In the genomic region with DNA sequence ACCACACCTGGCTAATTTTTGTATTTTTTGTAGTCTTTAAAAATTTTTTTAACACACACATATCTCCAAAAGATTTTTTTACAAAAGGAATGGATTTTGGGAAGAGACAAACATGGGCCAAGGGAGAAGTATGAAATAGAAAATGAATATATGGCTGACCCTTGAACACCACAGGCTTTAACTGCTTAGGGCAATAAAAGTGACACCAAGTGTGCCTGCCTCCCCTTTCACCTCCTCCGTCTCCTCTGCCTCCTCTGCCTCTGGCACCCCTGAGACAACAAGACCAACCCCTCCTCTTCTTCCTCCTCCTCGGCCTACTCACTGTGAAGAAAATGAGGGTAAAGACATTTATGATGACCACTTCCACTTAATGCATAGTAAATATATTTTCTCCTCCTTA, we compare ENCODE assay signal across 18 cellular contexts.
A peak's percentile ranks its signal among the peaks of the same experiment; 100 is the strongest.
DNase-seq lines count a peak whose midpoint lies in the region; ATAC-seq, FAIRE-seq and TF ChIP-seq lines count a peak whose summit lies in the region.
"Had no signal": no experiment of that assay in that cellular context is flagged by ENCODE, and none has a peak within 500 bp of the region (broad histone marks: within the 10 kb centered on the region; RNA-seq: fewer than 3 reads in every experiment).

No MANE protein-coding gene starts in this region.

- no peaks in the 10 kb centered on the region for H3K9me3 ChIP-seq in H9 (ENCODE audit: control insufficient read depth, low read depth, low read length)
- H3K9me3 ChIP-seq in HUES64 (ENCODE audit: insufficient read depth, low read depth, low read length), result no peaks in the 10 kb centered on the region
- H3K9me3 ChIP-seq in H1 (ENCODE audit: insufficient read depth in 2 of 2, low read depth in 1 of 2, low read length in 1 of 2), result no peaks in the 10 kb centered on the region
- H3K9me3 ChIP-seq in transverse colon, result no peaks in the 10 kb centered on the region
- H3K9me3 ChIP-seq in PC-3 (ENCODE audit: low read length), result no peaks in the 10 kb centered on the region
- H3K9me3 ChIP-seq: Caco-2 had no signal

- no peaks in the 10 kb centered on the region for H3K9me2 ChIP-seq in PC-3 (replicated peaks; ENCODE audit: low read length)

- no peaks in the 10 kb centered on the region for H3K79me1 ChIP-seq in H9 (ENCODE audit: insufficient read depth, low read depth, low read length, poor library complexity, severe bottlenecking)
- H3K79me1 ChIP-seq in H1 (ENCODE audit: low read depth, low read length), result no peaks in the 10 kb centered on the region

- H2BK12ac ChIP-seq in H9 (ENCODE audit: insufficient read length, low read depth, low read length) (no peak overlapping the region), H1 (ENCODE audit: low read depth, low read length) (peak overlapping the region; percentile 97; the same call in 1 of the 2 replicates)

- H3K79me2 ChIP-seq in H9 (ENCODE audit: insufficient read depth, low read length), result no peaks in the 10 kb centered on the region
- H3K79me2 ChIP-seq in H1 (ENCODE audit: control insufficient read depth in 1 of 2, insufficient read depth in 2 of 2, low read length in 2 of 2), result no peaks in the 10 kb centered on the region
- no peaks in the 10 kb centered on the region for H3K79me2 ChIP-seq in PC-3 (ENCODE audit: low read length)

- TF ChIP-seq EP300 in H1 (IDR thresholded peaks at IDR 0.05; ENCODE audit: borderline replicate concordance in 1 of 2, low read depth in 2 of 2, low read length in 2 of 2) (no peak), transverse colon (IDR thresholded peaks at IDR 0.05; ENCODE audit: low read depth) (no peak)

- no peak for ATAC-seq in GM19328 (IDR thresholded peaks at IDR 0.05; ENCODE audit: unreplicated experiment)
- ATAC-seq in PC-3, result no peak
- ATAC-seq: CD8-positive, alpha-beta T cell had no signal

- H3K23ac ChIP-seq in H9 (ENCODE audit: insufficient read length, low read depth, low read length), result no peak overlapping the region
- H3K23ac ChIP-seq in H1 (ENCODE audit: insufficient read length), result no peak overlapping the region

- no peak overlapping the region for H4K91ac ChIP-seq in H9 (ENCODE audit: insufficient read length, low read depth, low read length)
- no peak overlapping the region for H4K91ac ChIP-seq in H1 (replicated peaks; ENCODE audit: insufficient read length, low read length)

- POLR2A ChIA-PET in H1 (lab: Charles Lee; ENCODE audit: partially characterized antibody), result no interaction called here
- POLR2A ChIA-PET in PC-3 (lab: Charles Lee; ENCODE audit: unreplicated experiment), result no interaction called here

- H3K27ac ChIP-seq in H9 (ENCODE audit: insufficient read length, low read depth, low read length), result no peak overlapping the region
- peak overlapping the region; percentile 94; the same call in 1 of the 2 replicates for H3K27ac ChIP-seq in HUES64 (ENCODE audit: low read depth, low read length)
- H3K27ac ChIP-seq in H1 (ENCODE audit: low read depth, low read length), result no peak overlapping the region
- peak overlapping the region; percentile 17 to 67 (median 57) for H3K27ac ChIP-seq in transverse colon
- H3K27ac ChIP-seq in PC-3 (ENCODE audit: low read length), result no peak overlapping the region
- H3K27ac ChIP-seq: GM23248 had no signal

- H3K27ac Mint-ChIP-seq in H9 (peak overlapping the region; percentile 86 to 97 (median 97)), endothelial cell (ENCODE audit: unreplicated experiment) (no peak overlapping the region)
- H3K27ac Mint-ChIP-seq: CD8-positive, alpha-beta T cell had no signal

- H2AFZ ChIP-seq in H9 (ENCODE audit: low read length) (no peak overlapping the region), H1 (ENCODE audit: low read length) (no peak overlapping the region), PC-3 (ENCODE audit: low read length) (no peak overlapping the region)
- H2AFZ ChIP-seq: GM23248 had no signal

- H3K9me3 Mint-ChIP-seq in H9, result peaks cover 3 to 5% of the 10 kb centered on the region in 2 experiments; a peak in 2 of 5 replicates
- H3K9me3 Mint-ChIP-seq in endothelial cell (ENCODE audit: unreplicated experiment), result no peaks in the 10 kb centered on the region

- H2BK20ac ChIP-seq in H9 (ENCODE audit: low read depth, low read length, poor library complexity, severe bottlenecking) (no peak overlapping the region), H1 (ENCODE audit: low read length) (peak overlapping the region; percentile 29; the same call in 1 of the 2 replicates)

- H3K4me1 ChIP-seq in H9 (ENCODE audit: insufficient read depth, low read length), result peaks cover 10% of the 10 kb centered on the region; the same call in 1 of the 2 replicates
- H3K4me1 ChIP-seq in HUES64 (ENCODE audit: insufficient read depth, low read length), result peaks cover 40% of the 10 kb centered on the region
- H3K4me1 ChIP-seq in H1 (replicated peaks in 1 of 4; ENCODE audit: control insufficient read depth in 3 of 4, insufficient read depth in 4 of 4, low read length in 3 of 4), result peaks cover 0 to 8% (median 6%) of the 10 kb centered on the region in 4 experiments; a peak in 3 of 7 replicates
- peaks cover 0 to 41% (median 10%) of the 10 kb centered on the region in 4 donors for H3K4me1 ChIP-seq in transverse colon
- H3K4me1 ChIP-seq in PC-3 (ENCODE audit: insufficient read depth, low read length), result no peaks in the 10 kb centered on the region

- H3K4me1 Mint-ChIP-seq in H9, result peaks cover 49 to 63% of the 10 kb centered on the region in 2 experiments
- peaks cover 11% of the 10 kb centered on the region for H3K4me1 Mint-ChIP-seq in endothelial cell (ENCODE audit: unreplicated experiment)

- H3K4ac ChIP-seq in H9 (ENCODE audit: low read depth, low read length), result no peak overlapping the region
- peak overlapping the region; percentile 32 for H3K4ac ChIP-seq in H1 (replicated peaks; ENCODE audit: insufficient read length, low read depth, low read length)

- H3K14ac ChIP-seq in H9 (ENCODE audit: insufficient read depth, low read length), result no peak overlapping the region
- no peak overlapping the region for H3K14ac ChIP-seq in H1 (ENCODE audit: insufficient read length)

- CTCF ChIA-PET in H1 (lab: Charles Lee; ENCODE audit: partially characterized antibody), result interaction anchor here (1.0 to 1.2 kb wide), 3 partner anchors 9 to 98 kb away, joined by 3 to 5 read pairs (median 3); no protein-coding TSS in a partner anchor
- CTCF ChIA-PET in PC-3 (lab: Charles Lee), result no interaction called here

- in situ Hi-C loops in transverse colon (cut with MboI; ENCODE audit: low pct_ligation_motif_present in 1 of 4, low pct_unique_long_range_greater_than_20kb in 1 of 4, low sequenced_read_pairs in 3 of 4), result no loop called here

- TF ChIP-seq CTCF in H9 (conservative IDR thresholded peaks at IDR 0.05) (no peak), H1 (IDR thresholded peaks at IDR 0.05; ENCODE audit: control extremely low read depth in 1 of 3, insufficient read depth in 1 of 3, low read depth in 1 of 3, low read length in 3 of 3) (no peak), transverse colon (IDR thresholded peaks at IDR 0.05) (no peak), endothelial cell (IDR thresholded peaks at IDR 0.05; ENCODE audit: unreplicated experiment) (no peak), PC-3 (conservative IDR thresholded peaks at IDR 0.05; ENCODE audit: low read depth, low read length) (no peak)

- H3K27me3 Mint-ChIP-seq in H9 (ENCODE audit: low read depth) (no peaks in the 10 kb centered on the region), endothelial cell (ENCODE audit: unreplicated experiment) (no peaks in the 10 kb centered on the region)

- H3K27me3 ChIP-seq in H9 (ENCODE audit: insufficient read depth, low read length), result no peaks in the 10 kb centered on the region
- no peaks in the 10 kb centered on the region for H3K27me3 ChIP-seq in HUES64 (ENCODE audit: insufficient read depth, low read length)
- no peaks in the 10 kb centered on the region for H3K27me3 ChIP-seq in H1 (replicated peaks in 1 of 4; ENCODE audit: control insufficient read depth in 3 of 4, extremely low read depth in 1 of 4, insufficient read depth in 3 of 4, low read length in 3 of 4)
- H3K27me3 ChIP-seq in transverse colon, result no peaks in the 10 kb centered on the region
- no peaks in the 10 kb centered on the region for H3K27me3 ChIP-seq in PC-3 (ENCODE audit: low read length)

- H3K36me3 ChIP-seq in HUES64 (ENCODE audit: insufficient read depth, low read length) (no peaks in the 10 kb centered on the region), H1 (ENCODE audit: control insufficient read depth in 2 of 4, insufficient read depth in 4 of 4, low read length in 3 of 4) (no peaks in the 10 kb centered on the region), transverse colon (no peaks in the 10 kb centered on the region), PC-3 (ENCODE audit: low read depth, low read length) (no peaks in the 10 kb centered on the region)

- H3K4me2 ChIP-seq in H9 (ENCODE audit: insufficient read depth, insufficient read length, low read length) (no peak overlapping the region), H1 (ENCODE audit: insufficient read depth in 1 of 2, low read depth in 2 of 2, low read length in 2 of 2) (peak overlapping the region in 1 of 2 experiments; percentile 44; a peak in 1 of 4 replicates), PC-3 (ENCODE audit: low read length) (no peak overlapping the region)

- H2BK15ac ChIP-seq in H9 (ENCODE audit: low read depth, low read length) (no peak overlapping the region), H1 (ENCODE audit: low read length) (no peak overlapping the region)

- intact Hi-C loops in transverse colon (cut with DNase I; ENCODE audit: low total_unique reads) (no loop called here), PC-3 (cut with micrococcal nuclease) (no loop called here)

- TF ChIP-seq RAD21 in H1 (IDR thresholded peaks at IDR 0.05 in 1 of 2, conservative IDR thresholded peaks at IDR 0.05 in 1 of 2; ENCODE audit: low read depth in 2 of 2, low read length in 2 of 2), result no peak

- WGBS in H9 (ENCODE audit: extremely low coverage, insufficient read length, low lambda C conversion rate), result no CpG with 5 or more reads among the region's 2 CpGs
- 84% methylated on average over 1 of the region's 2 CpGs for WGBS in HUES64
- 74% methylated on average over 2 of the region's 2 CpGs; no CpG with 5 or more reads in 1 of the 2 experiments for WGBS in H1 (ENCODE audit: extremely low coverage in 1 of 2, insufficient coverage in 1 of 2, insufficient read length in 1 of 2, insufficient replicate concordance in 2 of 2, low coverage in 1 of 2, low lambda C conversion rate in 2 of 2, missing lambda C conversion rate in 1 of 2), 2 experiments
- 17 to 50% methylated on average over 2 of the region's 2 CpGs for WGBS in transverse colon (ENCODE audit: low coverage in 1 of 2), 2 donors

- BruUV-seq in PC-3 (replicated peaks; lab: Mats Ljungman, UMichigan), result no TSS peak

- H3K18ac ChIP-seq in H9 (ENCODE audit: insufficient read length, low read depth, low read length) (no peak overlapping the region), H1 (ENCODE audit: extremely low read depth, low read length) (peak overlapping the region; percentile 19; the same call in 1 of the 2 replicates)

- H2AK5ac ChIP-seq in H9 (ENCODE audit: insufficient read length, low read length) (no peak overlapping the region), H1 (ENCODE audit: low read depth, low read length) (peak overlapping the region; percentile 88; the same call in 1 of the 2 replicates)

- FAIRE-seq in H1 (lab: Jason Lieb, UNC), result no peak
- FAIRE-seq: G401.6, GM12892, H54 had no signal

- no peak overlapping the region for H2BK5ac ChIP-seq in H9 (ENCODE audit: insufficient read length, low read length)
- peak overlapping the region; percentile 95; the same call in 1 of the 2 replicates for H2BK5ac ChIP-seq in H1 (ENCODE audit: low read depth, low read length)

- no peak overlapping the region for H4K5ac ChIP-seq in H9 (ENCODE audit: insufficient read length, low read depth, low read length)
- H4K5ac ChIP-seq in H1 (ENCODE audit: insufficient read length, low read depth, low read length), result peak overlapping the region; percentile 73

- H3K23me2 ChIP-seq in H9 (ENCODE audit: insufficient read length, low read depth, low read length, poor library complexity, severe bottlenecking), result no peaks in the 10 kb centered on the region
- H3K23me2 ChIP-seq in H1 (ENCODE audit: low read depth, low read length), result no peaks in the 10 kb centered on the region

- H3K4me3 ChIP-seq in HUES64 (ENCODE audit: low read length), result no peak overlapping the region
- H3K4me3 ChIP-seq in H1 (ENCODE audit: extremely low read depth in 1 of 4, insufficient read depth in 2 of 4, low read depth in 3 of 4, low read length in 4 of 4), result no peak overlapping the region; a peak in 1 of 8 replicates
- no peak overlapping the region for H3K4me3 ChIP-seq in transverse colon
- H3K4me3 ChIP-seq in PC-3 (ENCODE audit: low read length), result no peak overlapping the region
- H3K4me3 ChIP-seq: GM23248 had no signal

- H3K36me3 Mint-ChIP-seq in H9 (ENCODE audit: insufficient read depth in 1 of 3, low read depth in 3 of 3) (peaks cover 0 to 5% (median 0%) of the 10 kb centered on the region in 3 experiments; a peak in 4 of 7 replicates), endothelial cell (ENCODE audit: low read depth, unreplicated experiment) (no peaks in the 10 kb centered on the region)
- H3K36me3 Mint-ChIP-seq: CD8-positive, alpha-beta T cell had no signal

- H4K20me1 ChIP-seq in H9 (ENCODE audit: control insufficient read depth, insufficient read depth, insufficient read length) (no peaks in the 10 kb centered on the region), H1 (replicated peaks in 1 of 2; ENCODE audit: control insufficient read depth in 1 of 2, insufficient read depth in 2 of 2, low read length in 2 of 2) (no peaks in the 10 kb centered on the region), PC-3 (ENCODE audit: low read length) (no peaks in the 10 kb centered on the region)

- no peaks in the 10 kb centered on the region for H3F3A ChIP-seq in PC-3 (ENCODE audit: low read length, unreplicated experiment)

- DNase-seq in H9 (no peak), H1 (ENCODE audit: low read depth in 1 of 2, low spot score in 2 of 2) (no peak), transverse colon (peak; percentile 44), endothelial cell (ENCODE audit: low spot score) (no peak), PC-3 (no peak)
- DNase-seq: 8988T; C1 segment of cervical spinal cord; Caco-2; CD8-positive, alpha-beta T cell; DMS153; DND-41; GM23248; HCEC 1CT had no signal

- H3K56ac ChIP-seq in H9 (ENCODE audit: insufficient read length, low read depth, low read length), result no peak overlapping the region
- no peak overlapping the region for H3K56ac ChIP-seq in H1 (replicated peaks; ENCODE audit: insufficient read length, low read depth, low read length)

- no peak overlapping the region for H4K8ac ChIP-seq in H9 (replicated peaks; ENCODE audit: insufficient read length, low read depth, low read length)
- no peak overlapping the region for H4K8ac ChIP-seq in H1 (ENCODE audit: extremely low read depth, insufficient read depth, low read length)

- TF ChIP-seq POLR2A in H1 (IDR thresholded peaks at IDR 0.05; ENCODE audit: control extremely low read depth in 1 of 2, low read depth in 2 of 2, low read length in 2 of 2) (no peak), transverse colon (IDR thresholded peaks at IDR 0.05) (no peak)

- H3K4me3 Mint-ChIP-seq in H9, result no peak overlapping the region
- no peak overlapping the region for H3K4me3 Mint-ChIP-seq in endothelial cell (ENCODE audit: unreplicated experiment)
- H3K4me3 Mint-ChIP-seq: CD8-positive, alpha-beta T cell had no signal

- no peak overlapping the region for H3K9ac ChIP-seq in H9 (ENCODE audit: extremely low read depth, insufficient read length, low read length)
- no peak overlapping the region for H3K9ac ChIP-seq in HUES64 (ENCODE audit: low read depth, low read length)
- H3K9ac ChIP-seq in H1 (replicated peaks in 1 of 4; ENCODE audit: extremely low read depth in 1 of 4, low read depth in 3 of 4, low read length in 3 of 4), result no peak overlapping the region
- H3K9ac ChIP-seq in PC-3 (ENCODE audit: low read length), result no peak overlapping the region
- H3K9ac ChIP-seq: GM23248 had no signal

- H2BK120ac ChIP-seq in H9 (ENCODE audit: low read depth, low read length, poor library complexity, severe bottlenecking), result peak overlapping the region; percentile 2
- H2BK120ac ChIP-seq in H1 (replicated peaks; ENCODE audit: low read depth, low read length), result peak overlapping the region; percentile 71

- H3T11ph ChIP-seq in H9 (ENCODE audit: low read length), result no peak overlapping the region

Comparison
In these comparisons a context has a peak if more than half of its experiments do, and no peak if none do; other contexts are left out.
1. H3K27ac ChIP-seq: peak in HUES64 (single experiment) and transverse colon (4 of 4); none in H9 (single experiment), H1 (single experiment) and PC-3 (single experiment).